In the genomic region with DNA sequence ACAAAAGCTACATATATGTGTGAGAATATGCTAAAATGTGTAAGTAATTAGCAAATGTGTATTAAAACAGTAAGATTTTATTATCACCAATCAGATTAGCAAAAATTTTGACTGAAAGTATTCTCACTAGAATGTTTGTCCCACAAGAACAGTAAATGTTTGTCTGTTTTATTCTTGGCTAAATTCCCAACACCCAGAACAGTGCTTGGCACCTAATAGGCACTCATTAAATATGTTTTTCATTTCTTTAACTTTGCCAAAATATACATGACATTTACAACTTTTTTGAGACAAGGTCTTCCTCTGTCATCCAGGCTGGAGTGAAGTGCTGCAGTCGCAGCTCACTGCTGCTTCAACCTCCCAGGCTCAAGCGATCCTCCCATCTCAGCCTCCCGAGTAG, we compare ENCODE assay signal across 8 cellular contexts.
"Had no signal": no experiment of that assay in that cellular context is flagged by ENCODE, and none has a peak within 500 bp of the region (broad histone marks: within the 10 kb centered on the region; RNA-seq: fewer than 3 reads in every experiment).

No MANE protein-coding gene starts in this region.

- H2AFZ ChIP-seq: GM23248, GM23338 had no signal

- H3K36me3 ChIP-seq: HAP-1 had no signal

- H3K4me2 ChIP-seq: GM23338 had no signal

- H3K4me3 ChIP-seq: GM23248, GM23338, HAP-1 had no signal

- H3K4me1 ChIP-seq: HAP-1 had no signal

- H3K9me3 ChIP-seq: HAP-1 had no signal

- DNase-seq: GM23248, GOT3, H7, H9, HCEC 1CT, HFFc6 had no signal

- H3K27ac ChIP-seq: GM23248 had no signal

- H3K9ac ChIP-seq: GM23248 had no signal
